Comparison of ENCODE assay signal across 20 cellular contexts in the genomic region with DNA sequence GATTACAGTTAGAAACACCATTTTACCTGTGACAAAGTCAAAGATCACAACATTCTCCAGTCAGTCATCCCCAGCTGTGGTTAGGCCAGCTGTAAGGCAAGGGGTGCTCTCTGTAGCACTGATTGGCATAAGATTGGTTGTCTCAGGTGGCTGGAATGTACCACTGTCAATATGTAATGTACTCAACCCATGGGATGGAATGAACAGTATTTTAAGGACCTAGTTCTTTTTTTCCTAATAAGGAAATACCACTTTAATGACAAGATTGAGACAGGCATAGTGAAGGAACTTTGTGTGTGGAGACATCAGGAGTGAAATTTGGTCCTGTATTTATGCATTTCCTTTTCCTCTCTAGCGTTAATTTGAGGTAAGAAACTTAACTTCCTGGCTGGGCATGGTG.
DNase-seq lines count a peak whose midpoint lies in the region; ATAC-seq and TF ChIP-seq lines count a peak whose summit lies in the region.
"Had no signal": no experiment of that assay in that cellular context is flagged by ENCODE, and none has a peak within 500 bp of the region (broad histone marks: within the 10 kb centered on the region; RNA-seq: fewer than 3 reads in every experiment).

No MANE protein-coding gene starts in this region.

- TF ChIP-seq CTCF in mammary epithelial cell (conservative IDR thresholded peaks at IDR 0.05 in 1 of 2, IDR thresholded peaks at IDR 0.05 in 1 of 2; ENCODE audit: extremely low read depth in 1 of 2, insufficient read depth in 1 of 2, low read depth in 1 of 2, low read length in 2 of 2) (no peak), breast epithelium (IDR thresholded peaks at IDR 0.05) (no peak), lower lobe of right lung (IDR thresholded peaks at IDR 0.05) (no peak), uterus (IDR thresholded peaks at IDR 0.05) (no peak)

- H3K27me3 ChIP-seq in mammary epithelial cell (ENCODE audit: insufficient read depth, low read length) (peaks cover 4% of the 10 kb centered on the region), breast epithelium (no peaks in the 10 kb centered on the region), lower lobe of right lung (ENCODE audit: low read depth) (no peaks in the 10 kb centered on the region), uterus (no peaks in the 10 kb centered on the region)
- H3K27me3 ChIP-seq: BE2C had no signal

- TF ChIP-seq POLR2A in breast epithelium (IDR thresholded peaks at IDR 0.05), result no peak
- TF ChIP-seq POLR2A in uterus (IDR thresholded peaks at IDR 0.05), result no peak

- ATAC-seq in lower lobe of right lung, result peak; percentile 66 to 82
- ATAC-seq: K562 had no signal

- H3K36me3 ChIP-seq in mammary epithelial cell (ENCODE audit: insufficient read depth, low read length) (no peaks in the 10 kb centered on the region), breast epithelium (no peaks in the 10 kb centered on the region), lower lobe of right lung (no peaks in the 10 kb centered on the region), uterus (no peaks in the 10 kb centered on the region)
- H3K36me3 ChIP-seq: BE2C had no signal

- intact Hi-C loops in mammary epithelial cell (cut with micrococcal nuclease) (no loop called here), breast epithelium (cut with DNase I; ENCODE audit: low total_unique reads) (no loop called here), lower lobe of right lung (cut with DNase I) (no loop called here), uterus (cut with DNase I; ENCODE audit: low total_unique reads) (no loop called here)

- no peaks in the 10 kb centered on the region for H3K79me2 ChIP-seq in mammary epithelial cell (ENCODE audit: insufficient read depth, low read length)

- BruUV-seq in mammary epithelial cell (replicated peaks; lab: Mats Ljungman, UMichigan), result no TSS peak

- H2AFZ ChIP-seq in mammary epithelial cell (ENCODE audit: low read depth, low read length), result no peak overlapping the region

- WGBS in mammary epithelial cell (ENCODE audit: low coverage, missing lambda C conversion rate), result 67% methylated on average over 1 of the region's 1 CpG

- peak; percentile 6 for DNase-seq in mammary epithelial cell
- DNase-seq in breast epithelium (ENCODE audit: low spot score in 2 of 2), result no peak
- peak; percentile 46 for DNase-seq in astrocyte of the hippocampus (ENCODE audit: low read depth, low spot score)
- DNase-seq in lower lobe of right lung, result no peak
- no peak for DNase-seq in germinal center (ENCODE audit: low spot score)
- DNase-seq in uterus, result no peak
- DNase-seq in DMS53 (lab: John Stamatoyannopoulos, UW), result no peak
- no peak for DNase-seq in NCI-H1436 (lab: John Stamatoyannopoulos, UW)
- DNase-seq: 8988T; BE2C; CD4-positive, CD25-positive, alpha-beta regulatory T cell; COR-L47; DMS153; GOT3; NCI-H1105; NCI-H1694; NCI-H2081 treated with DMSO at 0.1 percent for 48 hours; NCI-H774; OCI-M1 had no signal

- no peaks in the 10 kb centered on the region for H4K20me1 ChIP-seq in mammary epithelial cell (ENCODE audit: insufficient read depth, low read length)

- H3K9me3 ChIP-seq in mammary epithelial cell (replicated peaks; ENCODE audit: insufficient read depth, low read length), result no peaks in the 10 kb centered on the region
- no peaks in the 10 kb centered on the region for H3K9me3 ChIP-seq in breast epithelium
- H3K9me3 ChIP-seq in lower lobe of right lung, result no peaks in the 10 kb centered on the region
- H3K9me3 ChIP-seq in uterus, result no peaks in the 10 kb centered on the region
- H3K9me3 ChIP-seq: BE2C had no signal

- CTCF ChIA-PET in mammary epithelial cell (lab: Charles Lee; ENCODE audit: low non-redundant PET), result no interaction called here

- no peaks in the 10 kb centered on the region for H3K4me1 ChIP-seq in mammary epithelial cell (ENCODE audit: insufficient read depth, low read length)
- no peaks in the 10 kb centered on the region for H3K4me1 ChIP-seq in breast epithelium
- H3K4me1 ChIP-seq in lower lobe of right lung, result no peaks in the 10 kb centered on the region
- H3K4me1 ChIP-seq in uterus, result no peaks in the 10 kb centered on the region

- H3K27ac ChIP-seq in mammary epithelial cell (ENCODE audit: insufficient read depth, low read depth, low read length) (no peak overlapping the region), breast epithelium (no peak overlapping the region), lower lobe of right lung (no peak overlapping the region), uterus (no peak overlapping the region)

- dilution Hi-C loops in mammary epithelial cell (cut with HindIII; ENCODE audit: low sequenced_read_pairs), result loop anchor here (5.0 kb wide), 1 partner anchor 606 kb away; no protein-coding TSS in a partner anchor

- in situ Hi-C loops in mammary epithelial cell (cut with MboI; ENCODE audit: low sequenced_read_pairs in 2 of 2), result loop anchor here in 1 of 2 donors (25.0 kb wide), 1 partner anchor 626 kb away; no protein-coding TSS in a partner anchor

- no peak overlapping the region for H3K9ac ChIP-seq in mammary epithelial cell (ENCODE audit: insufficient read depth, low read length)

- H3K4me3 ChIP-seq in mammary epithelial cell (replicated peaks in 1 of 3; ENCODE audit: insufficient read depth in 1 of 3, low read depth in 2 of 3, low read length in 3 of 3) (no peak overlapping the region), breast epithelium (no peak overlapping the region), lower lobe of right lung (no peak overlapping the region), uterus (no peak overlapping the region)
- H3K4me3 ChIP-seq: K562 had no signal

- no peak overlapping the region for H3K4me2 ChIP-seq in mammary epithelial cell (ENCODE audit: insufficient read depth, low read depth, low read length)

Comparison
In these comparisons a context has a peak if more than half of its experiments do, and no peak if none do; other contexts are left out.
1. DNase-seq: peak in mammary epithelial cell (single experiment) and astrocyte of the hippocampus (single experiment); none in breast epithelium (0 of 2), lower lobe of right lung (single experiment), germinal center (single experiment), uterus (0 of 2), DMS53 (single experiment) and NCI-H1436 (single experiment).